2 cellular contexts compared by ENCODE assay signal in genomic region chr15:70726753-70727152, GRCh38.
TF ChIP-seq lines count a peak whose summit lies in the region.

No MANE protein-coding gene starts in this region.

TF ChIP-seq in IMR-90, 13 proteins besides CTCF, POLR2A, EP300 and RAD21:
- peak; percentile 65; the same call in 1 of the 2 replicates for TF ChIP-seq MXI1 (IDR thresholded peaks at IDR 0.05; ENCODE audit: borderline replicate concordance, low read depth, low read length)
- TF ChIP-seq ELK1 (IDR thresholded peaks at IDR 0.05; ENCODE audit: borderline replicate concordance, low read depth, low read length) = no peak

TF ChIP-seq in HEK293T, 16 proteins besides CTCF, POLR2A, EP300 and RAD21:
- no peak for TF ChIP-seq BHLHE40 (IDR thresholded peaks at IDR 0.05; ENCODE audit: borderline replicate concordance)
- TF ChIP-seq LEF1 (IDR thresholded peaks at IDR 0.05; ENCODE audit: borderline replicate concordance) = no peak
- TF ChIP-seq PKNOX1 (IDR thresholded peaks at IDR 0.05) = no peak
- TF ChIP-seq ARNT (IDR thresholded peaks at IDR 0.05) = no peak
- no peak for TF ChIP-seq ELF4 (IDR thresholded peaks at IDR 0.05)
- no peak for TF ChIP-seq NFRKB (IDR thresholded peaks at IDR 0.05)
- TF ChIP-seq SP1 (IDR thresholded peaks at IDR 0.05) = no peak
- no peak for TF ChIP-seq FOXA1 (IDR thresholded peaks at IDR 0.05)
- TF ChIP-seq FOXK2 (IDR thresholded peaks at IDR 0.05) = no peak
- no peak for TF ChIP-seq CTBP1 (IDR thresholded peaks at IDR 0.05; ENCODE audit: borderline replicate concordance)
- TF ChIP-seq SUZ12 (IDR thresholded peaks at IDR 0.05) = no peak
- TF ChIP-seq FOXM1 (IDR thresholded peaks at IDR 0.05; ENCODE audit: borderline replicate concordance) = no peak
- no peak for TF ChIP-seq HDGF (IDR thresholded peaks at IDR 0.05; ENCODE audit: borderline replicate concordance)
- no peak for TF ChIP-seq L3MBTL2 (conservative IDR thresholded peaks at IDR 0.05)
